ENCODE assay signal across 24 cellular contexts in genomic region chr2:112149194-112149593, GRCh38. TPM values are rescaled to one million over a fixed set of nuclear protein-coding genes. Genes with fewer than 3 reads are reported as not detected.
DNase-seq lines count a peak whose midpoint lies in the region; ATAC-seq and TF ChIP-seq lines count a peak whose summit lies in the region.
"Had no signal": no experiment of that assay in that cellular context is flagged by ENCODE, and none has a peak within 500 bp of the region (broad histone marks: within the 10 kb centered on the region; RNA-seq: fewer than 3 reads in every experiment).

No MANE protein-coding gene starts in this region.

- ATAC-seq in upper lobe of right lung, result no peak
- ATAC-seq in effector memory CD8-positive, alpha-beta T cell (replicated peaks), result no peak
- ATAC-seq: activated T-cell treated with anti-CD3 and anti-CD28 coated beads, Interleukin-2, amount 50 U/mL, for 4 hours; right lobe of liver; SK-N-SH treated with all-trans-retinoic acid at 6 μM for 48 hours; stimulated activated naive CD8-positive, alpha-beta T cell treated with anti-CD3 and anti-CD28 coated beads, Interleukin-15, Interleukin-2, amounts not matched to agents 100 U/mL and 50 U/mL, for 24 hours had no signal

- H3K4me2 ChIP-seq in mammary epithelial cell (ENCODE audit: insufficient read depth, low read depth, low read length), result no peak overlapping the region
- no peak overlapping the region for H3K4me2 ChIP-seq in osteoblast (ENCODE audit: insufficient read depth, low read length)

- in situ Hi-C loops in mammary epithelial cell (cut with MboI; ENCODE audit: low sequenced_read_pairs in 2 of 2), result no loop called here

- intact Hi-C loops in breast epithelium (cut with DNase I; ENCODE audit: low total_unique reads), result no loop called here
- intact Hi-C loops in mammary epithelial cell (cut with micrococcal nuclease), result no loop called here
- intact Hi-C loops in upper lobe of right lung (cut with DNase I), result no loop called here

- H3K27me3 ChIP-seq in breast epithelium (no peaks in the 10 kb centered on the region), mammary epithelial cell (ENCODE audit: insufficient read depth, low read length) (no peaks in the 10 kb centered on the region), osteoblast (ENCODE audit: insufficient read depth, low read length) (no peaks in the 10 kb centered on the region), upper lobe of right lung (no peaks in the 10 kb centered on the region)
- H3K27me3 ChIP-seq: dorsolateral prefrontal cortex, right lobe of liver had no signal

- peak overlapping the region; percentile 78 to 88 for H3K27ac ChIP-seq in breast epithelium
- H3K27ac ChIP-seq in mammary epithelial cell (ENCODE audit: insufficient read depth, low read depth, low read length), result no peak overlapping the region
- H3K27ac ChIP-seq in osteoblast (ENCODE audit: low read depth, low read length), result peak overlapping the region; percentile 98
- no peak overlapping the region for H3K27ac ChIP-seq in upper lobe of right lung
- H3K27ac ChIP-seq: right lobe of liver had no signal

- dilution Hi-C loops in mammary epithelial cell (cut with HindIII; ENCODE audit: low sequenced_read_pairs), result no loop called here

- H4K20me1 ChIP-seq in mammary epithelial cell (ENCODE audit: insufficient read depth, low read length), result no peaks in the 10 kb centered on the region
- no peaks in the 10 kb centered on the region for H4K20me1 ChIP-seq in osteoblast (ENCODE audit: insufficient read depth, low read length)

- no peak overlapping the region for H3K9ac ChIP-seq in mammary epithelial cell (ENCODE audit: insufficient read depth, low read length)

- CTCF ChIA-PET in mammary epithelial cell (lab: Charles Lee; ENCODE audit: low non-redundant PET), result no interaction called here

- DNase-seq in breast epithelium (ENCODE audit: low spot score in 2 of 2) (no peak), mammary epithelial cell (no peak), chondrocyte (ENCODE audit: low spot score) (peak; percentile 44), osteoblast (ENCODE audit: insufficient read length, low spot score, missing footprints) (no peak), upper lobe of right lung (peak; percentile 27), COLO829 (ENCODE audit: low spot score) (no peak), NK-92 (lab: John Stamatoyannopoulos, UW; ENCODE audit: unreplicated experiment) (no peak)
- no peak for DNase-seq in effector memory CD8-positive, alpha-beta T cell
- DNase-seq: activated CD4-positive, CD25-positive, alpha-beta regulatory T cell treated with anti-CD3 and anti-CD28 coated beads, Interleukin-2, amount 50 U/mL, for 72 hours; activated gamma-delta T cell treated with Interleukin-2 at 50 U/mL for 16 hours; activated T-cell treated with anti-CD3 and anti-CD28 coated beads, Interleukin-2, amount 50 U/mL, for 4 hours; DMS53; HCEC 1CT; KG1; kidney; NCI-H1436; right lobe of liver; stimulated activated CD4-positive, alpha-beta T cell treated with anti-CD3 and anti-CD28 coated beads, Interleukin-15, amount 100 ng/mL, for 24 hours; stimulated activated naive CD8-positive, alpha-beta T cell treated with anti-CD3 and anti-CD28 coated beads, Interleukin-15, Interleukin-2, amounts not matched to agents 100 U/mL and 50 U/mL, for 24 hours; T-helper 17 cell had no signal

- no peak overlapping the region for H3K4me3 Mint-ChIP-seq in chondrocyte (ENCODE audit: unreplicated experiment)
- H3K4me3 Mint-ChIP-seq in effector memory CD8-positive, alpha-beta T cell, result no peak overlapping the region
- H3K4me3 Mint-ChIP-seq: activated T-cell treated with anti-CD3 and anti-CD28 coated beads, Interleukin-2, amount 50 U/mL, for 4 hours; T-helper 17 cell had no signal

- no peaks in the 10 kb centered on the region for H3K9me3 Mint-ChIP-seq in chondrocyte (ENCODE audit: low read depth)
- no peaks in the 10 kb centered on the region for H3K9me3 Mint-ChIP-seq in effector memory CD8-positive, alpha-beta T cell
- H3K9me3 Mint-ChIP-seq: activated T-cell treated with anti-CD3 and anti-CD28 coated beads, Interleukin-2, amount 50 U/mL, for 4 hours had no signal

- H3K36me3 Mint-ChIP-seq in chondrocyte (ENCODE audit: low read depth), result no peaks in the 10 kb centered on the region
- no peaks in the 10 kb centered on the region for H3K36me3 Mint-ChIP-seq in effector memory CD8-positive, alpha-beta T cell (ENCODE audit: insufficient read depth)

- no peaks in the 10 kb centered on the region for H3K79me2 ChIP-seq in mammary epithelial cell (ENCODE audit: insufficient read depth, low read length)
- peaks cover 3% of the 10 kb centered on the region for H3K79me2 ChIP-seq in osteoblast (ENCODE audit: insufficient read depth, low read length)

- BruUV-seq in mammary epithelial cell (replicated peaks; lab: Mats Ljungman, UMichigan), result no TSS peak

- peaks cover 20% of the 10 kb centered on the region for H3K4me1 Mint-ChIP-seq in chondrocyte (ENCODE audit: low read depth)
- peaks cover 0 to 2% of the 10 kb centered on the region in 2 donors for H3K4me1 Mint-ChIP-seq in effector memory CD8-positive, alpha-beta T cell (ENCODE audit: low read depth in 2 of 2)

- no peak overlapping the region for H2AFZ ChIP-seq in mammary epithelial cell (ENCODE audit: low read depth, low read length)
- H2AFZ ChIP-seq in osteoblast (ENCODE audit: low read length), result no peak overlapping the region

- H3K27me3 Mint-ChIP-seq in chondrocyte (ENCODE audit: low read depth), result no peaks in the 10 kb centered on the region
- H3K27me3 Mint-ChIP-seq in effector memory CD8-positive, alpha-beta T cell, result peaks cover 13 to 34% of the 10 kb centered on the region in 2 donors

- H3K9me3 ChIP-seq in breast epithelium, result no peaks in the 10 kb centered on the region
- no peaks in the 10 kb centered on the region for H3K9me3 ChIP-seq in mammary epithelial cell (replicated peaks; ENCODE audit: insufficient read depth, low read length)
- no peaks in the 10 kb centered on the region for H3K9me3 ChIP-seq in osteoblast (ENCODE audit: low read depth, low read length)
- H3K9me3 ChIP-seq in upper lobe of right lung, result no peaks in the 10 kb centered on the region
- H3K9me3 ChIP-seq: right lobe of liver had no signal

- TF ChIP-seq CTCF in breast epithelium (IDR thresholded peaks at IDR 0.05), result no peak
- no peak for TF ChIP-seq CTCF in mammary epithelial cell (conservative IDR thresholded peaks at IDR 0.05 in 1 of 2, IDR thresholded peaks at IDR 0.05 in 1 of 2; ENCODE audit: extremely low read depth in 1 of 2, insufficient read depth in 1 of 2, low read depth in 1 of 2, low read length in 2 of 2)
- TF ChIP-seq CTCF in chondrocyte (IDR thresholded peaks at IDR 0.05), result no peak
- TF ChIP-seq CTCF in osteoblast (IDR thresholded peaks at IDR 0.05; ENCODE audit: extremely low read depth, low read depth, low read length), result no peak
- no peak for TF ChIP-seq CTCF in upper lobe of right lung (IDR thresholded peaks at IDR 0.05)

- H3K27ac Mint-ChIP-seq in chondrocyte (ENCODE audit: unreplicated experiment), result no peak overlapping the region
- no peak overlapping the region for H3K27ac Mint-ChIP-seq in effector memory CD8-positive, alpha-beta T cell
- H3K27ac Mint-ChIP-seq: T-helper 17 cell had no signal

- H3K4me1 ChIP-seq in breast epithelium (peaks cover 0 to 8% of the 10 kb centered on the region in 2 donors), mammary epithelial cell (ENCODE audit: insufficient read depth, low read length) (peaks cover 14% of the 10 kb centered on the region), osteoblast (ENCODE audit: insufficient read depth, low read length) (peaks cover 61% of the 10 kb centered on the region), upper lobe of right lung (peaks cover 5% of the 10 kb centered on the region)
- H3K4me1 ChIP-seq: right lobe of liver had no signal

- H3K4me3 ChIP-seq in breast epithelium (no peak overlapping the region), mammary epithelial cell (replicated peaks in 1 of 3; ENCODE audit: insufficient read depth in 1 of 3, low read depth in 2 of 3, low read length in 3 of 3) (no peak overlapping the region), osteoblast (ENCODE audit: insufficient read depth, low read length) (no peak overlapping the region), upper lobe of right lung (no peak overlapping the region)
- H3K4me3 ChIP-seq: dorsolateral prefrontal cortex, right lobe of liver had no signal

- H3K36me3 ChIP-seq in breast epithelium (no peaks in the 10 kb centered on the region), mammary epithelial cell (ENCODE audit: insufficient read depth, low read length) (no peaks in the 10 kb centered on the region), osteoblast (ENCODE audit: insufficient read depth, low read length) (no peaks in the 10 kb centered on the region), upper lobe of right lung (no peaks in the 10 kb centered on the region)
- H3K36me3 ChIP-seq: right lobe of liver had no signal

- 74% methylated on average over 5 of the region's 5 CpGs for WGBS in mammary epithelial cell (ENCODE audit: low coverage, missing lambda C conversion rate)

- TF ChIP-seq POLR2A in breast epithelium (IDR thresholded peaks at IDR 0.05), result no peak

RNA-seq across cellular contexts. Expression of gene FBLN7, which starts 11.0 kb away (rescaled TPM):
- total RNA-seq in breast epithelium (10 to 100 TPM in 2 of 3 donors, 1 to 10 TPM in 1; 9.2 to 15.7 (median 11.0) TPM), mammary epithelial cell (1 to 10 TPM in 1 of 2 donors, under 1 TPM in 1; 0.21 to 1.5 TPM), chondrocyte (0.77 to 1.3 TPM (median 1.0 TPM) in 3 replicates), osteoblast (5.3 and 5.8 TPM in 2 replicates), upper lobe of right lung (5.4 TPM)
- polyA plus RNA-seq in mammary epithelial cell, result 0.18 TPM
- polyA minus RNA-seq in mammary epithelial cell, result not detected
- total RNA-seq: G401 had no signal
- polyA plus RNA-seq: neural cell had no signal

Comparison
In these comparisons a context has a peak if more than half of its experiments do, and no peak if none do; other contexts are left out.
1. H3K27ac ChIP-seq: peak in breast epithelium (2 of 2) and osteoblast (single experiment); none in mammary epithelial cell (single experiment) and upper lobe of right lung (single experiment).
2. DNase-seq: peak in chondrocyte (single experiment) and upper lobe of right lung (single experiment); none in breast epithelium (0 of 2), mammary epithelial cell (single experiment), osteoblast (single experiment), effector memory CD8-positive, alpha-beta T cell (0 of 3), COLO829 (single experiment) and NK-92 (single experiment).